ENCODE assay signal across 21 cellular contexts in the genomic region with DNA sequence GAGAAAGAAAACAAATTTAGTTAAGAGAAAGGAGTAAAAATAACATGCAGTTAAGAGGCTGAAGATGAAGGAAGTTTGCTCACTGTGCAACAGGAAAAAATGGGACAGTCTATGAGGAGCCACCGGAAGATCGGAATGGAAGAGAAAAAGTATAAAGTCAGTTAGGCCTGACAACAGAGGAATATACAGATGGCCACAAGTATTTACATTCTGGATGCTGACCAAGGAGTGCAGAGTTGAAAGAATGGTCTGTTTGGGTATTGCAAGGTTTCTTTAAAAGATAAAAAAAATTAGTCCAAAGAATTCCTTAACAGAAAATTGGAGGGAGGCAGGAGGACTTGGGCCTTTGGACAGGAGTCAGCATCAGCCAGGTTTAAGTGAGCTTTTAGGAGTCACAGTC. TPM values are rescaled to one million over a fixed set of nuclear protein-coding genes. Genes with fewer than 3 reads are reported as not detected.
DNase-seq lines count a peak whose midpoint lies in the region; ATAC-seq and TF ChIP-seq lines count a peak whose summit lies in the region.
"Had no signal": no experiment of that assay in that cellular context is flagged by ENCODE, and none has a peak within 500 bp of the region (broad histone marks: within the 10 kb centered on the region; RNA-seq: fewer than 3 reads in every experiment).

No MANE protein-coding gene starts in this region.

- peaks cover 5% of the 10 kb centered on the region for H3K9me3 ChIP-seq in left ventricle myocardium inferior (replicated peaks)
- H3K9me3 ChIP-seq in smooth muscle cell (replicated peaks; ENCODE audit: low read depth) = no peaks in the 10 kb centered on the region
- H3K9me3 ChIP-seq: MG63 had no signal

- H3K4me2 ChIP-seq in smooth muscle cell = peak overlapping the region; percentile 3
- H3K4me2 ChIP-seq: BLaER1, PC-9 had no signal

- TF ChIP-seq CTCF in left ventricle myocardium inferior (IDR thresholded peaks at IDR 0.05; ENCODE audit: borderline replicate concordance) (no peak), astrocyte of the spinal cord (IDR thresholded peaks at IDR 0.05; ENCODE audit: low read depth, low read length) (no peak), fibroblast of the aortic adventitia (IDR thresholded peaks at IDR 0.05; ENCODE audit: insufficient read depth, low read length) (no peak), smooth muscle cell (IDR thresholded peaks at IDR 0.05; ENCODE audit: borderline replicate concordance, insufficient read depth, poor library complexity, severe bottlenecking) (no peak)

- in situ Hi-C loops in astrocyte of the spinal cord (cut with HindIII; ENCODE audit: low sequenced_read_pairs) = no loop called here

- peaks cover 66% of the 10 kb centered on the region for H3K79me2 ChIP-seq in smooth muscle cell (ENCODE audit: low read depth)

- DNase-seq in left ventricle myocardium inferior (no peak), Right ventricle myocardium superior (no peak), astrocyte of the spinal cord (ENCODE audit: low read depth, low spot score) (peak; percentile 43), fibroblast of the aortic adventitia (ENCODE audit: low read depth) (peak; percentile 73), smooth muscle cell (lab: John Stamatoyannopoulos, UW; ENCODE audit: unreplicated experiment) (no peak), H7 (no peak)
- DNase-seq in NK-92 treated with Interleukin-12 subunit alpha and Interleukin-12 subunit beta, amount 100 ng/mL, for 24 hours (lab: John Stamatoyannopoulos, UW) = no peak
- DNase-seq: 8988T; Calu3; CD4-positive, alpha-beta memory T cell; HFFc6; Kasumi-1; MG63; NCI-H1048; NCI-H1436; NCI-H1930; NCI-H345; NCI-H526; PC-9 had no signal

- H3K36me3 ChIP-seq in left ventricle myocardium inferior = no peaks in the 10 kb centered on the region
- H3K36me3 ChIP-seq in smooth muscle cell (ENCODE audit: low read depth) = no peaks in the 10 kb centered on the region
- no peaks in the 10 kb centered on the region for H3K36me3 ChIP-seq in H7 (replicated peaks; ENCODE audit: control insufficient read depth, insufficient read depth, low read length)
- H3K36me3 ChIP-seq: BLaER1 had no signal

- H3K4me3 ChIP-seq in left ventricle myocardium inferior (no peak overlapping the region), astrocyte of the spinal cord (ENCODE audit: low read depth, low read length) (no peak overlapping the region), fibroblast of the aortic adventitia (ENCODE audit: low read depth, low read length) (no peak overlapping the region), smooth muscle cell (no peak overlapping the region), H7 (ENCODE audit: insufficient read depth, low read depth, low read length) (no peak overlapping the region)
- H3K4me3 ChIP-seq: BLaER1, MG63, PC-9 had no signal

- H2AFZ ChIP-seq in smooth muscle cell (ENCODE audit: low read depth) = no peak overlapping the region
- H2AFZ ChIP-seq: PC-9 had no signal

- no peaks in the 10 kb centered on the region for H3K27me3 ChIP-seq in left ventricle myocardium inferior (ENCODE audit: low read depth)
- no peaks in the 10 kb centered on the region for H3K27me3 ChIP-seq in smooth muscle cell (ENCODE audit: low read depth)
- H3K27me3 ChIP-seq in H7 (ENCODE audit: control insufficient read depth, insufficient read depth, low read length) = no peaks in the 10 kb centered on the region
- H3K27me3 ChIP-seq: BLaER1, MG63 had no signal

- no peak for ATAC-seq in Right ventricle myocardium superior (ENCODE audit: poor library complexity)
- no peak for ATAC-seq in HG02588 (IDR thresholded peaks at IDR 0.05; ENCODE audit: unreplicated experiment)

- peaks cover 71% of the 10 kb centered on the region for H4K20me1 ChIP-seq in smooth muscle cell (ENCODE audit: low read depth)
- H4K20me1 ChIP-seq: BLaER1 had no signal

- H3K9ac ChIP-seq in smooth muscle cell (ENCODE audit: low read depth) = no peak overlapping the region
- H3K9ac ChIP-seq: BLaER1 had no signal

- WGBS in smooth muscle cell (ENCODE audit: low lambda C conversion rate) = 40% methylated on average over 2 of the region's 2 CpGs

- peaks cover 28% of the 10 kb centered on the region for H3F3A ChIP-seq in smooth muscle cell (ENCODE audit: low read depth)

- H3K27ac ChIP-seq in left ventricle myocardium inferior (replicated peaks) = peak overlapping the region; percentile 1
- peak overlapping the region; percentile 20 for H3K27ac ChIP-seq in smooth muscle cell (ENCODE audit: low read depth)
- H3K27ac ChIP-seq: BLaER1, PC-9 had no signal

- intact Hi-C loops in left ventricle myocardium inferior (cut with micrococcal nuclease) (no loop called here), Right ventricle myocardium superior (cut with DNase I) (no loop called here)

- H3K4me1 ChIP-seq in left ventricle myocardium inferior (peaks cover 72% of the 10 kb centered on the region), smooth muscle cell (ENCODE audit: low read depth) (peaks cover 26% of the 10 kb centered on the region)

RNA-seq across cellular contexts. Expression of a gene that starts 37.5 kb away (rescaled TPM):
- total RNA-seq in left ventricle myocardium inferior (75.4 TPM), Right ventricle myocardium superior (74.4 TPM), fibroblast of the aortic adventitia (ENCODE audit: low replicate concordance) (85.8 and 187 TPM in 2 replicates), smooth muscle cell (144 and 168 TPM in 2 replicates)
- polyA plus RNA-seq in smooth muscle cell = 128 and 151 TPM in 2 replicates
- 77.7 and 87.2 TPM in 2 replicates for total RNA-seq in H7 (2014; rRNA removed; shearing (Covaris generic))

Comparison
In these comparisons a context has a peak if more than half of its experiments do, and no peak if none do; other contexts are left out.
1. DNase-seq: peak in astrocyte of the spinal cord (single experiment) and fibroblast of the aortic adventitia (single experiment); none in left ventricle myocardium inferior (single experiment), Right ventricle myocardium superior (single experiment), smooth muscle cell (single experiment), NK-92 treated with Interleukin-12 subunit alpha and Interleukin-12 subunit beta, amount 100 ng/mL, for 24 hours (single experiment) and H7 (single experiment).